ENCODE assay signal across 15 cellular contexts in genomic region chr4:177478496-177478895, GRCh38. TPM values are rescaled to one million over a fixed set of nuclear protein-coding genes. Genes with fewer than 3 reads are reported as not detected.
A peak's percentile ranks its signal among the peaks of the same experiment; 100 is the strongest.
DNase-seq lines count a peak whose midpoint lies in the region; ATAC-seq and TF ChIP-seq lines count a peak whose summit lies in the region.
"Had no signal": no experiment of that assay in that cellular context is flagged by ENCODE, and none has a peak within 500 bp of the region (broad histone marks: within the 10 kb centered on the region; RNA-seq: fewer than 3 reads in every experiment).

No MANE protein-coding gene starts in this region.

- no peak overlapping the region for H3K4me2 ChIP-seq in mammary epithelial cell (ENCODE audit: insufficient read depth, low read depth, low read length)
- no peak overlapping the region for H3K4me2 ChIP-seq in osteoblast (ENCODE audit: insufficient read depth, low read length)
- H3K4me2 ChIP-seq: BLaER1 had no signal

- WGBS in mammary epithelial cell (ENCODE audit: low coverage, missing lambda C conversion rate): 0% methylated on average over 2 of the region's 2 CpGs

- H3K36me3 Mint-ChIP-seq in MCF 10A (ENCODE audit: insufficient read depth, unreplicated experiment): no peaks in the 10 kb centered on the region
- H3K36me3 Mint-ChIP-seq in activated CD8-positive, alpha-beta T cell treated with anti-CD3 and anti-CD28 coated beads, Interleukin-2, amount 10 ng/mL, durations not matched to agents 7 days and 5 days (ENCODE audit: low read depth): no peaks in the 10 kb centered on the region
- H3K36me3 Mint-ChIP-seq: CD14-positive monocyte; CD4-positive, alpha-beta memory T cell had no signal

- no peak overlapping the region for H3K27ac Mint-ChIP-seq in MCF 10A (ENCODE audit: low read depth, unreplicated experiment)
- no peak overlapping the region for H3K27ac Mint-ChIP-seq in activated CD8-positive, alpha-beta T cell treated with anti-CD3 and anti-CD28 coated beads, Interleukin-2, amount 10 ng/mL, durations not matched to agents 7 days and 5 days
- H3K27ac Mint-ChIP-seq: CD14-positive monocyte; CD4-positive, alpha-beta memory T cell; H9 had no signal

- dilution Hi-C loops in mammary epithelial cell (cut with HindIII; ENCODE audit: low sequenced_read_pairs): no loop called here

- H3K9me3 Mint-ChIP-seq in MCF 10A (ENCODE audit: unreplicated experiment): no peaks in the 10 kb centered on the region
- H3K9me3 Mint-ChIP-seq in activated CD8-positive, alpha-beta T cell treated with anti-CD3 and anti-CD28 coated beads, Interleukin-2, amount 10 ng/mL, durations not matched to agents 7 days and 5 days (ENCODE audit: insufficient read depth): no peaks in the 10 kb centered on the region
- H3K9me3 Mint-ChIP-seq: CD14-positive monocyte, H9 had no signal

- TF ChIP-seq CTCF in mammary epithelial cell (conservative IDR thresholded peaks at IDR 0.05 in 1 of 2, IDR thresholded peaks at IDR 0.05 in 1 of 2; ENCODE audit: extremely low read depth in 1 of 2, insufficient read depth in 1 of 2, low read depth in 1 of 2, low read length in 2 of 2): no peak
- TF ChIP-seq CTCF in MCF 10A (IDR thresholded peaks at IDR 0.05; ENCODE audit: unreplicated experiment): no peak
- TF ChIP-seq CTCF in osteoblast (IDR thresholded peaks at IDR 0.05; ENCODE audit: extremely low read depth, low read depth, low read length): no peak

- no peak overlapping the region for H3K27ac ChIP-seq in mammary epithelial cell (ENCODE audit: insufficient read depth, low read depth, low read length)
- H3K27ac ChIP-seq in osteoblast (ENCODE audit: low read depth, low read length): no peak overlapping the region
- H3K27ac ChIP-seq: BLaER1 had no signal

- BruUV-seq in mammary epithelial cell (replicated peaks; lab: Mats Ljungman, UMichigan) (no TSS peak), MCF 10A (replicated peaks; lab: Mats Ljungman, UMichigan) (no TSS peak)

- H3K79me2 ChIP-seq in mammary epithelial cell (ENCODE audit: insufficient read depth, low read length): no peaks in the 10 kb centered on the region
- H3K79me2 ChIP-seq in osteoblast (ENCODE audit: insufficient read depth, low read length): no peaks in the 10 kb centered on the region

- no peaks in the 10 kb centered on the region for H3K27me3 Mint-ChIP-seq in MCF 10A (ENCODE audit: insufficient read depth, unreplicated experiment)
- H3K27me3 Mint-ChIP-seq in activated CD8-positive, alpha-beta T cell treated with anti-CD3 and anti-CD28 coated beads, Interleukin-2, amount 10 ng/mL, durations not matched to agents 7 days and 5 days (ENCODE audit: low read depth): no peaks in the 10 kb centered on the region
- H3K27me3 Mint-ChIP-seq: CD4-positive, alpha-beta memory T cell had no signal

- H4K20me1 ChIP-seq in mammary epithelial cell (ENCODE audit: insufficient read depth, low read length) (no peaks in the 10 kb centered on the region), osteoblast (ENCODE audit: insufficient read depth, low read length) (no peaks in the 10 kb centered on the region)
- H4K20me1 ChIP-seq: BLaER1 had no signal

- POLR2A ChIA-PET in MCF 10A (lab: Yijun Ruan, JAX): no interaction called here
- POLR2A ChIA-PET in activated CD8-positive, alpha-beta T cell treated with anti-CD3 and anti-CD28 coated beads, Interleukin-2, amount 10 ng/mL, durations not matched to agents 7 days and 5 days (lab: Charles Lee): no interaction called here

- H3K4me1 ChIP-seq in mammary epithelial cell (ENCODE audit: insufficient read depth, low read length) (peaks cover 12% of the 10 kb centered on the region), osteoblast (ENCODE audit: insufficient read depth, low read length) (peaks cover under 1% of the 10 kb centered on the region)
- H3K4me1 ChIP-seq: BLaER1 had no signal

- no peak overlapping the region for H3K4me3 Mint-ChIP-seq in MCF 10A (ENCODE audit: unreplicated experiment)
- H3K4me3 Mint-ChIP-seq in activated CD8-positive, alpha-beta T cell treated with anti-CD3 and anti-CD28 coated beads, Interleukin-2, amount 10 ng/mL, durations not matched to agents 7 days and 5 days: no peak overlapping the region
- H3K4me3 Mint-ChIP-seq: CD14-positive monocyte; CD4-positive, alpha-beta memory T cell; H9 had no signal

- H3K27me3 ChIP-seq in mammary epithelial cell (ENCODE audit: insufficient read depth, low read length): no peaks in the 10 kb centered on the region
- H3K27me3 ChIP-seq in osteoblast (ENCODE audit: insufficient read depth, low read length): no peaks in the 10 kb centered on the region
- H3K27me3 ChIP-seq: BLaER1 had no signal

- DNase-seq in mammary epithelial cell (no peak), MCF 10A (ENCODE audit: unreplicated experiment) (no peak), osteoblast (ENCODE audit: insufficient read length, low spot score, missing footprints) (no peak), superior temporal gyrus (ENCODE audit: extremely low spot score) (no peak), hypothalamus (lab: John Stamatoyannopoulos, UW) (no peak)
- DNase-seq in activated CD8-positive, alpha-beta T cell treated with anti-CD3 and anti-CD28 coated beads, Interleukin-2, amount 10 ng/mL, durations not matched to agents 7 days and 5 days: no peak
- DNase-seq: 8988T; CD4-positive, alpha-beta memory T cell; DMS153; DMS79 treated with DMSO at 0.1 percent for 48 hours; H9 had no signal

- no peak overlapping the region for H3K9ac ChIP-seq in mammary epithelial cell (ENCODE audit: insufficient read depth, low read length)
- H3K9ac ChIP-seq: BLaER1 had no signal

- in situ Hi-C loops in mammary epithelial cell (cut with MboI; ENCODE audit: low sequenced_read_pairs in 2 of 2): no loop called here

- CTCF ChIA-PET in mammary epithelial cell (lab: Charles Lee; ENCODE audit: low non-redundant PET) (no interaction called here), MCF 10A (lab: Yijun Ruan, JAX) (interaction anchor here (1.3 to 1.4 kb wide), 2 partner anchors 27 to 1443 kb away, joined by 3 to 4 read pairs; no protein-coding TSS in a partner anchor)
- CTCF ChIA-PET in activated CD8-positive, alpha-beta T cell treated with anti-CD3 and anti-CD28 coated beads, Interleukin-2, amount 10 ng/mL, durations not matched to agents 7 days and 5 days (lab: Charles Lee): no interaction called here

- intact Hi-C loops in mammary epithelial cell (cut with micrococcal nuclease): no loop called here
- intact Hi-C loops in MCF 10A (cut with micrococcal nuclease): no loop called here

- H3K4me1 Mint-ChIP-seq in MCF 10A (ENCODE audit: insufficient read depth, unreplicated experiment): no peaks in the 10 kb centered on the region
- peaks cover 9% of the 10 kb centered on the region for H3K4me1 Mint-ChIP-seq in activated CD8-positive, alpha-beta T cell treated with anti-CD3 and anti-CD28 coated beads, Interleukin-2, amount 10 ng/mL, durations not matched to agents 7 days and 5 days (ENCODE audit: low read depth)

- no peaks in the 10 kb centered on the region for H3K9me3 ChIP-seq in mammary epithelial cell (replicated peaks; ENCODE audit: insufficient read depth, low read length)
- H3K9me3 ChIP-seq in osteoblast (ENCODE audit: low read depth, low read length): no peaks in the 10 kb centered on the region
- H3K9me3 ChIP-seq: BLaER1 had no signal

- ATAC-seq in SK-N-SH treated with all-trans-retinoic acid at 6 μM for 48 hours: peak; percentile 38; the same call in 2 of the 3 replicates
- no peak for ATAC-seq in activated CD8-positive, alpha-beta T cell treated with anti-CD3 and anti-CD28 coated beads, Interleukin-2, amount 10 ng/mL, durations not matched to agents 7 days and 5 days
- ATAC-seq: GM12878 had no signal

- H2AFZ ChIP-seq in mammary epithelial cell (ENCODE audit: low read depth, low read length) (peak overlapping the region; percentile 71), osteoblast (ENCODE audit: low read length) (peak overlapping the region; percentile 29)

- H3K36me3 ChIP-seq in mammary epithelial cell (ENCODE audit: insufficient read depth, low read length) (no peaks in the 10 kb centered on the region), osteoblast (ENCODE audit: insufficient read depth, low read length) (no peaks in the 10 kb centered on the region)
- H3K36me3 ChIP-seq: BLaER1 had no signal

- H3K4me3 ChIP-seq in mammary epithelial cell (replicated peaks in 1 of 3; ENCODE audit: insufficient read depth in 1 of 3, low read depth in 2 of 3, low read length in 3 of 3): no peak overlapping the region
- no peak overlapping the region for H3K4me3 ChIP-seq in osteoblast (ENCODE audit: insufficient read depth, low read length)
- H3K4me3 ChIP-seq: BLaER1, GM12878 had no signal

TF ChIP-seq in SK-N-SH treated with all-trans-retinoic acid at 6 μM for 48 hours, 23 proteins besides CTCF, POLR2A, EP300 and RAD21:
- no peak for TF ChIP-seq RARB (CRISPR knock-in tag; IDR thresholded peaks at IDR 0.05)
- TF ChIP-seq, protein P1, sequence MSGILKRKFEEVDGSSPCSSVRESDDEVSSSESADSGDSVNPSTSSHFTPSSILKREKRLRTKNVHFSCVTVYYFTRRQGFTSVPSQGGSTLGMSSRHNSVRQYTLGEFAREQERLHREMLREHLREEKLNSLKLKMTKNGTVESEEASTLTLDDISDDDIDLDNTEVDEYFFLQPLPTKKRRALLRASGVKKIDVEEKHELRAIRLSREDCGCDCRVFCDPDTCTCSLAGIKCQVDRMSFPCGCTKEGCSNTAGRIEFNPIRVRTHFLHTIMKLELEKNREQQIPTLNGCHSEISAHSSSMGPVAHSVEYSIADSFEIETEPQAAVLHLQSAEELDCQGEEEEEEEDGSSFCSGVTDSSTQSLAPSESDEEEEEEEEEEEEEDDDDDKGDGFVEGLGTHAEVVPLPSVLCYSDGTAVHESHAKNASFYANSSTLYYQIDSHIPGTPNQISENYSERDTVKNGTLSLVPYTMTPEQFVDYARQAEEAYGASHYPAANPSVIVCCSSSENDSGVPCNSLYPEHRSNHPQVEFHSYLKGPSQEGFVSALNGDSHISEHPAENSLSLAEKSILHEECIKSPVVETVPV (CRISPR knock-in tag; IDR thresholded peaks at IDR 0.05): no peak

RNA-seq across cellular contexts. Expression of gene AGA, which starts 36.3 kb away (rescaled TPM):
- total RNA-seq in mammary epithelial cell (10 to 100 TPM; 12.7 to 49.3 TPM), MCF 10A (2022) (17.3 and 18.3 TPM in 2 replicates), osteoblast (43.4 and 61.9 TPM in 2 replicates)
- 12.8 TPM for polyA plus RNA-seq in mammary epithelial cell
- polyA minus RNA-seq in mammary epithelial cell: 55.0 TPM
- 10 to 100 TPM; 26.8 to 27.4 TPM for total RNA-seq in activated CD8-positive, alpha-beta T cell treated with anti-CD3 and anti-CD28 coated beads, Interleukin-2, amount 10 ng/mL, durations not matched to agents 7 days and 5 days
